ENCODE assay signal across 22 cellular contexts in the genomic region with DNA sequence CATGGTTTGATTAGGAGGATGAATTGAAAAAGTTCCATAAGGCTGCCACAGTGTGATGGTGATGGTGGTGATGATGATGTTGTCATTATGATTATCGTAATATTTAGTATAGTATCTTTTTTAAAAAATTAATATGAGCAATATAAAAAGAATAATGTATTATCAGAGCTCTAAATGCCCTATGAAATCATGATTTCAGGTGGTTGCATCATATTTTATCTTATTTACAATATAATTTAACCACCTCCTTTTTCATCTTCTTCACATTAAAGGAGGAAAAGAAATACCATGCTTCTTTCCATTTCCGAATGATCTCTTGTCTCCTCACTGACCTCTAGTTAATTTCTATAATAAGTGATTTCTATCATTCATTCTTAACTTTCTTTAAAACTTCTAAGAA.
"Had no signal": no experiment of that assay in that cellular context is flagged by ENCODE, and none has a peak within 500 bp of the region (broad histone marks: within the 10 kb centered on the region; RNA-seq: fewer than 3 reads in every experiment).

No MANE protein-coding gene starts in this region.

- H3K36me3 ChIP-seq: SJCRH30 had no signal

- H3K4me3 ChIP-seq: SJCRH30 had no signal

- H3K9me3 ChIP-seq: SJCRH30 had no signal

- H3K9ac ChIP-seq: KMS-11 had no signal

- H3K27me3 ChIP-seq: SJCRH30 had no signal

- DNase-seq: Kasumi-1, MV-4-11, NCI-H1048, NCI-H1105, NCI-H1417, NCI-H1436 treated with DMSO at 0.1 percent for 48 hours, NCI-H1694, NCI-H187 treated with DMSO at 0.1 percent for 48 hours, NCI-H2029 treated with DMSO at 0.1 percent for 48 hours, NCI-H2171 treated with DMSO at 0.1 percent for 48 hours, NCI-H345, NCI-H446 treated with DMSO at 0.1 percent for 48 hours, NCI-H524, NCI-H526 treated with DMSO at 0.1 percent for 48 hours, NCI-H774, SHP77 treated with DMSO at 0.1 percent for 48 hours, SJCRH30, T-helper 1 cell had no signal

- H3K4me1 ChIP-seq: SJCRH30 had no signal

- FAIRE-seq: RCC 7860 had no signal

- H3K27ac ChIP-seq: KMS-11, RWPE1, SJCRH30 had no signal

- H3K4me2 ChIP-seq: KMS-11 had no signal

- ATAC-seq: SK-N-SH treated with all-trans-retinoic acid at 6 μM for 48 hours had no signal
